Comparison of ENCODE assay signal across 10 cellular contexts in the genomic region with DNA sequence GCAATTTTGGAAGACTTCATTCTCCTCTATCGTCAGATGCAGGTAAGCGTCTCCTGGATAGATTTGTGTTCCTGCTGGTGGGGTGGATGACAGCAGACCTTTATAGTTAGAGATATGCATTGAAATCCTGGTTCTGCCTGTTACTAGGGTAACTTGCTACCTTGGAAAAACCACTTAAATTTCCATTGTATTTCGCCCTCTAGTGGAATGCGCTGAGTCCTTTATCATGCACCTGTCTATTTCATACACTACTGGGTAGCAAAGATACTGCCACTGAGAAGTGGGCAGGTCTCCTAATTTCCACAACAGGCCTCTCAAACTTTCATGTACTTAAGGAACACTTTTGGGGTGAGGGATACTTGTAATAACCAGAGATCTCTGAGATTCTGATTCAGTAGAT.
DNase-seq lines count a peak whose midpoint lies in the region; ATAC-seq and TF ChIP-seq lines count a peak whose summit lies in the region.
"Had no signal": no experiment of that assay in that cellular context is flagged by ENCODE, and none has a peak within 500 bp of the region (broad histone marks: within the 10 kb centered on the region; RNA-seq: fewer than 3 reads in every experiment).

No MANE protein-coding gene starts in this region.

- no peaks in the 10 kb centered on the region for H3K36me3 ChIP-seq in left ventricle myocardium inferior
- H3K36me3 ChIP-seq: ovary had no signal

- peaks cover 7% of the 10 kb centered on the region for H3K4me1 ChIP-seq in left ventricle myocardium inferior

- intact Hi-C loops in left ventricle myocardium inferior (cut with micrococcal nuclease) = no loop called here

- no peak overlapping the region for H3K27ac ChIP-seq in C4-2B
- no peak overlapping the region for H3K27ac ChIP-seq in left ventricle myocardium inferior (replicated peaks)
- H3K27ac ChIP-seq: ovary had no signal

- no peak for ATAC-seq in HG03439 (IDR thresholded peaks at IDR 0.05; ENCODE audit: unreplicated experiment)
- ATAC-seq: activated T-cell treated with anti-CD3 and anti-CD28 coated beads, Interleukin-2, amount 50 U/mL, for 72 hours had no signal

- DNase-seq in HEK293T (ENCODE audit: extremely low spot score) = peak; percentile 18
- peak; percentile 64 for DNase-seq in iPS-NIHi7 (ENCODE audit: extremely low spot score)
- no peak for DNase-seq in mesenteric fat pad (ENCODE audit: low spot score)
- no peak for DNase-seq in left ventricle myocardium inferior
- no peak for DNase-seq in NCI-H2171 treated with DMSO at 0.1 percent for 48 hours (lab: John Stamatoyannopoulos, UW)
- DNase-seq: activated T-cell treated with anti-CD3 and anti-CD28 coated beads, Interleukin-2, amount 50 U/mL, for 72 hours; ovary had no signal

- H3K4me3 ChIP-seq in WI38 (ENCODE audit: low read depth, low read length) (no peak overlapping the region), left ventricle myocardium inferior (no peak overlapping the region)
- H3K4me3 ChIP-seq: ovary had no signal

- TF ChIP-seq CTCF in C4-2B (conservative IDR thresholded peaks at IDR 0.05) = peak; percentile 62
- TF ChIP-seq CTCF in WI38 (IDR thresholded peaks at IDR 0.05; ENCODE audit: low read depth, low read length) = 0 out of 2 replicates have a peak, but pooled peaks have one; percentile 22
- TF ChIP-seq CTCF in left ventricle myocardium inferior (IDR thresholded peaks at IDR 0.05; ENCODE audit: borderline replicate concordance) = no peak

- POLR2A ChIA-PET in HEK293T (lab: Yijun Ruan, JAX) = no interaction called here

- H3K27me3 ChIP-seq in left ventricle myocardium inferior (ENCODE audit: low read depth) = no peaks in the 10 kb centered on the region
- H3K27me3 ChIP-seq: ovary had no signal

- peaks cover 7% of the 10 kb centered on the region for H3K9me3 ChIP-seq in left ventricle myocardium inferior (replicated peaks)
- H3K9me3 ChIP-seq: ovary had no signal

- CTCF ChIA-PET in HEK293T (lab: Yijun Ruan, JAX) = no interaction called here

TF ChIP-seq in HEK293T, 16 proteins besides CTCF, POLR2A, EP300 and RAD21:
- no peak for TF ChIP-seq FOXA1 (IDR thresholded peaks at IDR 0.05)
- TF ChIP-seq ARNT (IDR thresholded peaks at IDR 0.05) = no peak
- TF ChIP-seq CTBP1 (IDR thresholded peaks at IDR 0.05; ENCODE audit: borderline replicate concordance) = no peak
- no peak for TF ChIP-seq L3MBTL2 (conservative IDR thresholded peaks at IDR 0.05)
- no peak for TF ChIP-seq LEF1 (IDR thresholded peaks at IDR 0.05; ENCODE audit: borderline replicate concordance)
- TF ChIP-seq FOXK2 (IDR thresholded peaks at IDR 0.05) = no peak
- TF ChIP-seq, protein P1, sequence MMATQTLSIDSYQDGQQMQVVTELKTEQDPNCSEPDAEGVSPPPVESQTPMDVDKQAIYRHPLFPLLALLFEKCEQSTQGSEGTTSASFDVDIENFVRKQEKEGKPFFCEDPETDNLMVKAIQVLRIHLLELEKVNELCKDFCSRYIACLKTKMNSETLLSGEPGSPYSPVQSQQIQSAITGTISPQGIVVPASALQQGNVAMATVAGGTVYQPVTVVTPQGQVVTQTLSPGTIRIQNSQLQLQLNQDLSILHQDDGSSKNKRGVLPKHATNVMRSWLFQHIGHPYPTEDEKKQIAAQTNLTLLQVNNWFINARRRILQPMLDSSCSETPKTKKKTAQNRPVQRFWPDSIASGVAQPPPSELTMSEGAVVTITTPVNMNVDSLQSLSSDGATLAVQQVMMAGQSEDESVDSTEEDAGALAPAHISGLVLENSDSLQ (IDR thresholded peaks at IDR 0.05) = no peak

Comparison
In these comparisons a context has a peak if more than half of its experiments do, and no peak if none do; other contexts are left out.
1. DNase-seq: peak in HEK293T (single experiment) and iPS-NIHi7 (single experiment); none in mesenteric fat pad (single experiment), left ventricle myocardium inferior (single experiment) and NCI-H2171 treated with DMSO at 0.1 percent for 48 hours (single experiment).